Comparison of ENCODE assay signal across 8 cellular contexts in the genomic region with DNA sequence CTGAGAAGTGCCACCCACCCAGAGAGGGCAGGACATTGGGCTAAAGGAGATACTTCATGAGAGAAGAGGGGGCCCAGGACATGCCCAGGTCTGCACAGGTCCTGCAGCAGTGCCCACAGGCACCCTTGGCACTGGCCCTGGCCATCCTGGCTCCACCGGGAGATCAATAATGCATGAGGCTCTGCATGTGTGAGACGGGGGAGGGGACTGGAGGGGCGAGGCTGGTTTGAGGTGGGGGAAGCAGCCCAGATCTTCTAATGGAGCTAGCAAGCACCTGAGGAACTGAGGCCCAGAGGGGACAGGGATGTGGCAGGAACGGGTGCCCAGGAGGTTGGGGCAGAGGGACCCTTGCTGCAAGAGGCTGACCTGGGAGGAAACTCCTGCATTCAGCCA. TPM values are rescaled to one million over a fixed set of nuclear protein-coding genes. Genes with fewer than 3 reads are reported as not detected.
DNase-seq lines count a peak whose midpoint lies in the region; ATAC-seq, FAIRE-seq and TF ChIP-seq lines count a peak whose summit lies in the region.

No MANE protein-coding gene starts in this region.

- H3K4me1 ChIP-seq in gastrocnemius medialis = peaks cover 21 to 28% of the 10 kb centered on the region in 2 donors

- H3K27me3 ChIP-seq in gastrocnemius medialis = no peaks in the 10 kb centered on the region

- no peak for TF ChIP-seq POLR2A in gastrocnemius medialis (IDR thresholded peaks at IDR 0.05)

- no peak for DNase-seq in GM18507 (ENCODE audit: extremely low spot score, insufficient read length, low read depth)
- DNase-seq in fibroblast of villous mesenchyme (ENCODE audit: low read depth) = no peak
- no peak for DNase-seq in gastrocnemius medialis
- DNase-seq in islet precursor cell = no peak
- no peak for DNase-seq in stimulated activated CD4-positive, alpha-beta T cell treated with anti-CD3 and anti-CD28 coated beads, Interleukin-4, amount 100 ng/mL, for 1 hour

- TF ChIP-seq CTCF in fibroblast of villous mesenchyme (IDR thresholded peaks at IDR 0.05; ENCODE audit: insufficient read depth, low read depth, low read length) (no peak), gastrocnemius medialis (IDR thresholded peaks at IDR 0.05 in 4 of 5, conservative IDR thresholded peaks at IDR 0.05 in 1 of 5) (no peak)

- peaks cover 0 to 36% of the 10 kb centered on the region in 2 donors for H3K36me3 ChIP-seq in gastrocnemius medialis

- H3K27ac ChIP-seq in gastrocnemius medialis = peak overlapping the region; percentile 69 to 81 (median 77)

- intact Hi-C loops in gastrocnemius medialis (cut with DNase I; ENCODE audit: low total_unique reads) = no loop called here

- H3K4me3 ChIP-seq in fibroblast of villous mesenchyme (ENCODE audit: low read depth, low read length) = peak overlapping the region; percentile 72
- H3K4me3 ChIP-seq in gastrocnemius medialis = peak overlapping the region; percentile 51 to 64 (median 56)

- FAIRE-seq in GM18507 (lab: Jason Lieb, UNC) = peak; percentile 18

- H3K9me3 ChIP-seq in gastrocnemius medialis = no peaks in the 10 kb centered on the region

- ATAC-seq in SK-N-SH treated with all-trans-retinoic acid at 6 μM for 48 hours (peak; percentile 1; the same call in 2 of the 3 replicates), gastrocnemius medialis (peak; percentile 5 to 7), GM21447 (IDR thresholded peaks at IDR 0.05; ENCODE audit: unreplicated experiment) (no peak), GM21786 (IDR thresholded peaks at IDR 0.05; ENCODE audit: unreplicated experiment) (no peak)

- in situ Hi-C loops in gastrocnemius medialis (cut with MboI; ENCODE audit: low sequenced_read_pairs in 4 of 4) = no loop called here

TF ChIP-seq in SK-N-SH treated with all-trans-retinoic acid at 6 μM for 48 hours, 23 proteins besides CTCF, POLR2A, EP300 and RAD21:
- TF ChIP-seq OSR1 (CRISPR knock-in tag; IDR thresholded peaks at IDR 0.05) (no peak), ISL1 (CRISPR knock-in tag; IDR thresholded peaks at IDR 0.05) (no peak), RARB (CRISPR knock-in tag; IDR thresholded peaks at IDR 0.05) (no peak), SNAI2 (CRISPR knock-in tag; IDR thresholded peaks at IDR 0.05) (no peak), ZC3H10 (CRISPR knock-in tag; IDR thresholded peaks at IDR 0.05) (no peak), ZNF70 (CRISPR knock-in tag; IDR thresholded peaks at IDR 0.05) (no peak), ESRRG (CRISPR knock-in tag; IDR thresholded peaks at IDR 0.05) (no peak)
- TF ChIP-seq, protein P1, sequence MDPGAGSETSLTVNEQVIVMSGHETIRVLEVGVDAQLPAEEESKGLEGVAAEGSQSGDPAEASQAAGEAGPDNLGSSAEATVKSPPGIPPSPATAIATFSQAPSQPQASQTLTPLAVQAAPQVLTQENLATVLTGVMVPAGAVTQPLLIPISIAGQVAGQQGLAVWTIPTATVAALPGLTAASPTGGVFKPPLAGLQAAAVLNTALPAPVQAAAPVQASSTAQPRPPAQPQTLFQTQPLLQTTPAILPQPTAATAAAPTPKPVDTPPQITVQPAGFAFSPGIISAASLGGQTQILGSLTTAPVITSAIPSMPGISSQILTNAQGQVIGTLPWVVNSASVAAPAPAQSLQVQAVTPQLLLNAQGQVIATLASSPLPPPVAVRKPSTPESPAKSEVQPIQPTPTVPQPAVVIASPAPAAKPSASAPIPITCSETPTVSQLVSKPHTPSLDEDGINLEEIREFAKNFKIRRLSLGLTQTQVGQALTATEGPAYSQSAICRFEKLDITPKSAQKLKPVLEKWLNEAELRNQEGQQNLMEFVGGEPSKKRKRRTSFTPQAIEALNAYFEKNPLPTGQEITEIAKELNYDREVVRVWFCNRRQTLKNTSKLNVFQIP (CRISPR knock-in tag; IDR thresholded peaks at IDR 0.05; ENCODE audit: borderline replicate concordance, low read depth) = no peak
- TF ChIP-seq, protein P2, sequence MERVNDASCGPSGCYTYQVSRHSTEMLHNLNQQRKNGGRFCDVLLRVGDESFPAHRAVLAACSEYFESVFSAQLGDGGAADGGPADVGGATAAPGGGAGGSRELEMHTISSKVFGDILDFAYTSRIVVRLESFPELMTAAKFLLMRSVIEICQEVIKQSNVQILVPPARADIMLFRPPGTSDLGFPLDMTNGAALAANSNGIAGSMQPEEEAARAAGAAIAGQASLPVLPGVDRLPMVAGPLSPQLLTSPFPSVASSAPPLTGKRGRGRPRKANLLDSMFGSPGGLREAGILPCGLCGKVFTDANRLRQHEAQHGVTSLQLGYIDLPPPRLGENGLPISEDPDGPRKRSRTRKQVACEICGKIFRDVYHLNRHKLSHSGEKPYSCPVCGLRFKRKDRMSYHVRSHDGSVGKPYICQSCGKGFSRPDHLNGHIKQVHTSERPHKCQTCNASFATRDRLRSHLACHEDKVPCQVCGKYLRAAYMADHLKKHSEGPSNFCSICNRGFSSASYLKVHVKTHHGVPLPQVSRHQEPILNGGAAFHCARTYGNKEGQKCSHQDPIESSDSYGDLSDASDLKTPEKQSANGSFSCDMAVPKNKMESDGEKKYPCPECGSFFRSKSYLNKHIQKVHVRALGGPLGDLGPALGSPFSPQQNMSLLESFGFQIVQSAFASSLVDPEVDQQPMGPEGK (CRISPR knock-in tag; IDR thresholded peaks at IDR 0.05; ENCODE audit: borderline replicate concordance) = no peak
- TF ChIP-seq, protein P3, sequence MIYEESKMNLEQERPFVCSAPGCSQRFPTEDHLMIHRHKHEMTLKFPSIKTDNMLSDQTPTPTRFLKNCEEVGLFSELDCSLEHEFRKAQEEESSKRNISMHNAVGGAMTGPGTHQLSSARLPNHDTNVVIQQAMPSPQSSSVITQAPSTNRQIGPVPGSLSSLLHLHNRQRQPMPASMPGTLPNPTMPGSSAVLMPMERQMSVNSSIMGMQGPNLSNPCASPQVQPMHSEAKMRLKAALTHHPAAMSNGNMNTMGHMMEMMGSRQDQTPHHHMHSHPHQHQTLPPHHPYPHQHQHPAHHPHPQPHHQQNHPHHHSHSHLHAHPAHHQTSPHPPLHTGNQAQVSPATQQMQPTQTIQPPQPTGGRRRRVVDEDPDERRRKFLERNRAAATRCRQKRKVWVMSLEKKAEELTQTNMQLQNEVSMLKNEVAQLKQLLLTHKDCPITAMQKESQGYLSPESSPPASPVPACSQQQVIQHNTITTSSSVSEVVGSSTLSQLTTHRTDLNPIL (CRISPR knock-in tag; IDR thresholded peaks at IDR 0.05; ENCODE audit: low read depth) = no peak

RNA-seq across cellular contexts. Expression of a gene that starts 0.6 kb away (rescaled TPM):
- total RNA-seq in fibroblast of villous mesenchyme = 6.9 and 13.5 TPM in 2 replicates
- 1 to 10 TPM in 3 of 4 donors, under 1 TPM in 1; 0.89 to 4.6 (median 1.6) TPM for total RNA-seq in gastrocnemius medialis

RNA-seq across cellular contexts. Expression of a gene that starts 10.3 kb away (rescaled TPM):
- total RNA-seq in fibroblast of villous mesenchyme (20.7 and 24.5 TPM in 2 replicates), gastrocnemius medialis (10 to 100 TPM; 38.6 to 76.5 (median 49.6) TPM)

RNA-seq across cellular contexts. Expression of a gene that starts 10.4 kb away (rescaled TPM):
- total RNA-seq in fibroblast of villous mesenchyme (under 0.01 and 0.32 TPM in 2 replicates), gastrocnemius medialis (under 1 TPM in 1 of 4 donors, not detected in 3; 0.20 TPM)

RNA-seq across cellular contexts. Expression of a gene that starts 20.0 kb away (rescaled TPM):
- total RNA-seq in fibroblast of villous mesenchyme (25.0 and 33.2 TPM in 2 replicates), gastrocnemius medialis (10 to 100 TPM; 11.0 to 22.3 (median 16.8) TPM)

RNA-seq across cellular contexts. Expression of a gene that starts 29.9 kb away (rescaled TPM):
- total RNA-seq in fibroblast of villous mesenchyme (under 0.01 TPM in 2 replicates), gastrocnemius medialis (under 1 TPM in 1 of 4 donors, not detected in 3; 0.16 TPM)

Comparison
In these comparisons a context has a peak if more than half of its experiments do, and no peak if none do; other contexts are left out.
1. ATAC-seq: peak in SK-N-SH treated with all-trans-retinoic acid at 6 μM for 48 hours (single experiment) and gastrocnemius medialis (2 of 2); none in GM21447 (single experiment) and GM21786 (single experiment).